11 cellular contexts compared by ENCODE assay signal in the genomic region with DNA sequence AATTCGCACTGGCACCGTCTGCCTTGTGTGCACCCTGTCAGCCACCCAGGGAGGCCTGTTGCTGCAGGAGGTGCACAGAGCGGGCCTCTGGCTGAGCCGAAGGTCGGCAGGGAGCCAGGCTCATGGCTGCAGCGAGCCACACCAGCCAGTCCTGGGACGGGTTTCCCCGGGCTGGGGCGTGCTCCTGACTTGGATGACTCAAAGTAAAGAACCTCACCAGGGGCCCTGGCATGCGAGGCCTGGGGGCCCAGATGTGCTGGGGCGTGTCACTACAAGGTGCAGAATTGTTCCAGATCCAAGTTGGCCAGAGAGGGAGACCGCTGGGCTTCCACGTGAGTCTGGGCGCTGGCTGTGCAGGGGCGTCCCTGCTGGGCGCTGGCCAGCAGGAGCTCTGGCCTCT. TPM values are rescaled to one million over a fixed set of nuclear protein-coding genes. Genes with fewer than 3 reads are reported as not detected.
DNase-seq lines count a peak whose midpoint lies in the region; ATAC-seq and TF ChIP-seq lines count a peak whose summit lies in the region.
"Had no signal": no experiment of that assay in that cellular context is flagged by ENCODE, and none has a peak within 500 bp of the region (broad histone marks: within the 10 kb centered on the region; RNA-seq: fewer than 3 reads in every experiment).

No MANE protein-coding gene starts in this region.

- H2AFZ ChIP-seq in PC-3 (ENCODE audit: low read length) (no peak overlapping the region), osteoblast (ENCODE audit: low read length) (no peak overlapping the region), H9 (ENCODE audit: low read length) (no peak overlapping the region)

- peaks cover 16% of the 10 kb centered on the region; the same call in 1 of the 2 replicates for H4K20me1 ChIP-seq in PC-3 (ENCODE audit: low read length)
- peaks cover 48% of the 10 kb centered on the region for H4K20me1 ChIP-seq in osteoblast (ENCODE audit: insufficient read depth, low read length)
- H4K20me1 ChIP-seq in H9 (ENCODE audit: control insufficient read depth, insufficient read depth, insufficient read length), result no peaks in the 10 kb centered on the region

- H3K4ac ChIP-seq in H9 (ENCODE audit: low read depth, low read length), result no peak overlapping the region

- no peak overlapping the region for H2BK20ac ChIP-seq in H9 (ENCODE audit: low read depth, low read length, poor library complexity, severe bottlenecking)

- TF ChIP-seq CTCF in PC-3 (conservative IDR thresholded peaks at IDR 0.05; ENCODE audit: low read depth, low read length) (no peak), epithelial cell of esophagus (IDR thresholded peaks at IDR 0.05; ENCODE audit: insufficient read depth, low read depth, low read length, missing control alignments) (no peak), osteoblast (IDR thresholded peaks at IDR 0.05; ENCODE audit: extremely low read depth, low read depth, low read length) (no peak), H9 (conservative IDR thresholded peaks at IDR 0.05) (no peak)

- no peak overlapping the region for H2BK12ac ChIP-seq in H9 (ENCODE audit: insufficient read length, low read depth, low read length)

- no peak overlapping the region for H2BK15ac ChIP-seq in H9 (ENCODE audit: low read depth, low read length)

- H3F3A ChIP-seq in PC-3 (ENCODE audit: low read length, unreplicated experiment), result no peaks in the 10 kb centered on the region

- H3K18ac ChIP-seq in H9 (ENCODE audit: insufficient read length, low read depth, low read length), result no peak overlapping the region

- no peaks in the 10 kb centered on the region for H3K9me3 ChIP-seq in PC-3 (ENCODE audit: low read length)
- H3K9me3 ChIP-seq in osteoblast (ENCODE audit: low read depth, low read length), result no peaks in the 10 kb centered on the region
- H3K9me3 ChIP-seq in H9 (ENCODE audit: control insufficient read depth, low read depth, low read length), result peaks cover under 1% of the 10 kb centered on the region
- H3K9me3 ChIP-seq: sigmoid colon, upper lobe of right lung had no signal

- H3K4me1 ChIP-seq in PC-3 (ENCODE audit: insufficient read depth, low read length) (peaks cover 21% of the 10 kb centered on the region), osteoblast (ENCODE audit: insufficient read depth, low read length) (no peaks in the 10 kb centered on the region), H9 (ENCODE audit: insufficient read depth, low read length) (no peaks in the 10 kb centered on the region)
- H3K4me1 ChIP-seq: upper lobe of right lung had no signal

- H3K56ac ChIP-seq in H9 (ENCODE audit: insufficient read length, low read depth, low read length), result no peak overlapping the region

- H3K36me3 Mint-ChIP-seq in H9 (ENCODE audit: insufficient read depth in 1 of 3, low read depth in 3 of 3), result peaks cover 0 to 2% (median 0%) of the 10 kb centered on the region in 3 experiments; a peak in 2 of 7 replicates

- H3K23me2 ChIP-seq in H9 (ENCODE audit: insufficient read length, low read depth, low read length, poor library complexity, severe bottlenecking), result no peaks in the 10 kb centered on the region

- no peak overlapping the region for H3K27ac Mint-ChIP-seq in H9
- H3K27ac Mint-ChIP-seq: CD4-positive, alpha-beta T cell had no signal

- H3K9me2 ChIP-seq in PC-3 (replicated peaks; ENCODE audit: low read length), result no peaks in the 10 kb centered on the region

- no TSS peak for BruUV-seq in PC-3 (replicated peaks; lab: Mats Ljungman, UMichigan)

- H3K79me2 ChIP-seq in PC-3 (ENCODE audit: low read length) (peaks cover 5% of the 10 kb centered on the region; the same call in 1 of the 2 replicates), osteoblast (ENCODE audit: insufficient read depth, low read length) (no peaks in the 10 kb centered on the region), H9 (ENCODE audit: insufficient read depth, low read length) (no peaks in the 10 kb centered on the region)

- peaks cover 62% of the 10 kb centered on the region for H3K27me3 Mint-ChIP-seq in H9 (ENCODE audit: low read depth)
- H3K27me3 Mint-ChIP-seq: CD4-positive, alpha-beta T cell had no signal

- H3K27me3 ChIP-seq in PC-3 (ENCODE audit: low read length) (no peaks in the 10 kb centered on the region), osteoblast (ENCODE audit: insufficient read depth, low read length) (no peaks in the 10 kb centered on the region), H9 (ENCODE audit: insufficient read depth, low read length) (no peaks in the 10 kb centered on the region; the same call in 1 of the 2 replicates)
- H3K27me3 ChIP-seq: sigmoid colon, upper lobe of right lung had no signal

- no peak overlapping the region for H2BK5ac ChIP-seq in H9 (ENCODE audit: insufficient read length, low read length)

- no peak overlapping the region; the same call in 1 of the 2 replicates for H3K14ac ChIP-seq in H9 (ENCODE audit: insufficient read depth, low read length)

- peak; percentile 97 for ATAC-seq in PC-3
- no peak for ATAC-seq in GM18858 (IDR thresholded peaks at IDR 0.05; ENCODE audit: unreplicated experiment)
- no peak for ATAC-seq in GM21390 (IDR thresholded peaks at IDR 0.05; ENCODE audit: unreplicated experiment)
- ATAC-seq in HG02678 (IDR thresholded peaks at IDR 0.05; ENCODE audit: unreplicated experiment), result no peak

- H3K23ac ChIP-seq in H9 (ENCODE audit: insufficient read length, low read depth, low read length), result no peak overlapping the region

- peaks cover under 1 to 1% of the 10 kb centered on the region in 2 experiments; a peak in 4 of 5 replicates for H3K9me3 Mint-ChIP-seq in H9
- H3K9me3 Mint-ChIP-seq: CD4-positive, alpha-beta T cell had no signal

- H3T11ph ChIP-seq in H9 (ENCODE audit: low read length), result no peak overlapping the region

- H4K8ac ChIP-seq in H9 (replicated peaks; ENCODE audit: insufficient read length, low read depth, low read length), result no peak overlapping the region

- POLR2A ChIA-PET in PC-3 (lab: Charles Lee; ENCODE audit: unreplicated experiment), result no interaction called here

- H2BK120ac ChIP-seq in H9 (ENCODE audit: low read depth, low read length, poor library complexity, severe bottlenecking), result no peak overlapping the region

- DNase-seq in EH (ENCODE audit: low read depth) (peak; percentile 41), PC-3 (peak; percentile 98), epithelial cell of esophagus (ENCODE audit: low read depth) (peak; percentile 98), osteoblast (ENCODE audit: insufficient read length, low spot score, missing footprints) (peak; percentile 97), H9 (no peak)
- DNase-seq: sigmoid colon had no signal

- H3K4me1 Mint-ChIP-seq in H9, result peaks cover 4 to 8% of the 10 kb centered on the region in 2 experiments

- no peaks in the 10 kb centered on the region for H3K36me3 ChIP-seq in PC-3 (ENCODE audit: low read depth, low read length)
- no peaks in the 10 kb centered on the region for H3K36me3 ChIP-seq in osteoblast (ENCODE audit: insufficient read depth, low read length)
- H3K36me3 ChIP-seq: upper lobe of right lung had no signal

- H4K91ac ChIP-seq in H9 (ENCODE audit: insufficient read length, low read depth, low read length), result no peak overlapping the region

- H4K5ac ChIP-seq in H9 (ENCODE audit: insufficient read length, low read depth, low read length), result no peak overlapping the region

- intact Hi-C loops in PC-3 (cut with micrococcal nuclease), result loop anchor here (1.0 to 10.0 kb wide), 4 partner anchors 33 to 109 kb away; no protein-coding TSS in a partner anchor

- H3K4me2 ChIP-seq in PC-3 (ENCODE audit: low read length) (peak overlapping the region; percentile 75), osteoblast (ENCODE audit: insufficient read depth, low read length) (no peak overlapping the region), H9 (ENCODE audit: insufficient read depth, insufficient read length, low read length) (no peak overlapping the region)

- H3K9ac ChIP-seq in PC-3 (ENCODE audit: low read length) (no peak overlapping the region), H9 (ENCODE audit: extremely low read depth, insufficient read length, low read length) (no peak overlapping the region)

- no peaks in the 10 kb centered on the region for H3K79me1 ChIP-seq in H9 (ENCODE audit: insufficient read depth, low read depth, low read length, poor library complexity, severe bottlenecking)

- CTCF ChIA-PET in PC-3 (lab: Charles Lee), result no interaction called here

- H3K27ac ChIP-seq in PC-3 (ENCODE audit: low read length) (peak overlapping the region; percentile 33), osteoblast (ENCODE audit: low read depth, low read length) (no peak overlapping the region), H9 (ENCODE audit: insufficient read length, low read depth, low read length) (no peak overlapping the region)
- H3K27ac ChIP-seq: sigmoid colon, upper lobe of right lung had no signal

- no peak overlapping the region for H3K4me3 Mint-ChIP-seq in H9
- H3K4me3 Mint-ChIP-seq: CD4-positive, alpha-beta T cell had no signal

- H2AK5ac ChIP-seq in H9 (ENCODE audit: insufficient read length, low read length), result no peak overlapping the region

- H3K4me3 ChIP-seq in PC-3 (ENCODE audit: low read length) (peak overlapping the region; percentile 19; the same call in 1 of the 2 replicates), epithelial cell of esophagus (ENCODE audit: low read length) (no peak overlapping the region), osteoblast (ENCODE audit: insufficient read depth, low read length) (no peak overlapping the region)
- H3K4me3 ChIP-seq: sigmoid colon, upper lobe of right lung had no signal

- no CpG with 5 or more reads among the region's 16 CpGs for WGBS in H9 (ENCODE audit: extremely low coverage, insufficient read length, low lambda C conversion rate)

RNA-seq across cellular contexts. Expression of a gene that starts 34.5 kb away (rescaled TPM):
- total RNA-seq in PC-3 (2014; rRNA removed) (45.3 and 62.3 TPM in 2 replicates), osteoblast (2.7 and 12.3 TPM in 2 replicates), H9 (2021) (90.8 and 92.3 TPM in 2 replicates)
